Comparison of ENCODE assay signal across 1 cellular context in genomic region chr16:88017006-88017405, GRCh38.
TF ChIP-seq lines count a peak whose summit lies in the region.

No MANE protein-coding gene starts in this region.

TF ChIP-seq in IMR-90, 13 proteins besides CTCF, POLR2A, EP300 and RAD21 (continued from another document):
- TF ChIP-seq ELK1 (IDR thresholded peaks at IDR 0.05; ENCODE audit: borderline replicate concordance, low read depth, low read length), result no peak
- no peak for TF ChIP-seq CEBPB (IDR thresholded peaks at IDR 0.05; ENCODE audit: low read depth, low read length)
- TF ChIP-seq MAZ (IDR thresholded peaks at IDR 0.05; ENCODE audit: borderline replicate concordance, low read depth, low read length), result no peak
- TF ChIP-seq MAFK (IDR thresholded peaks at IDR 0.05; ENCODE audit: low read depth, low read length), result no peak
- no peak for TF ChIP-seq USF2 (IDR thresholded peaks at IDR 0.05; ENCODE audit: low read depth, low read length)
- TF ChIP-seq RFX5 (IDR thresholded peaks at IDR 0.05; ENCODE audit: low read depth, low read length), result no peak
- no peak for TF ChIP-seq SMC3 (IDR thresholded peaks at IDR 0.05; ENCODE audit: low read depth, low read length)
TF ChIP-seq in IMR-90: peak in this region for 0.
